In genomic region chr5:171409164-171410136, GRCh38 we compare ENCODE assay signal across 1 cellular context.
TF ChIP-seq lines count a peak whose summit lies in the region.

No MANE protein-coding gene starts in this region.

TF ChIP-seq in HepG2, 621 proteins besides CTCF, POLR2A, EP300 and RAD21:
- no peak for TF ChIP-seq FOXP4 (CRISPR knock-in tag; IDR thresholded peaks at IDR 0.05)
- peak; percentile 81 for TF ChIP-seq RBM22 (optimal IDR thresholded peaks at IDR 0.05; ENCODE audit: low read length)
- no peak for TF ChIP-seq ZNF264 (CRISPR knock-in tag; IDR thresholded peaks at IDR 0.05)
- TF ChIP-seq ZNF770 (CRISPR knock-in tag; IDR thresholded peaks at IDR 0.05): 0 out of 2 replicates have a peak, but pooled peaks have one; percentile 20
- no peak for TF ChIP-seq ZNF253 (CRISPR knock-in tag; IDR thresholded peaks at IDR 0.05; ENCODE audit: borderline replicate concordance)
- TF ChIP-seq CEBPG (CRISPR knock-in tag; IDR thresholded peaks at IDR 0.05): 0 out of 2 replicates have a peak, but pooled peaks have one; percentile 9
- 0 out of 2 replicates have a peak, but pooled peaks have one; percentile 37 for TF ChIP-seq ZNF615 (CRISPR knock-in tag; IDR thresholded peaks at IDR 0.05; ENCODE audit: borderline replicate concordance)
- TF ChIP-seq ATF4 (CRISPR knock-in tag; IDR thresholded peaks at IDR 0.05): peak in 1 of 2 experiments; percentile 42; a peak in 1 of 4 replicates
- TF ChIP-seq ZNF367 (CRISPR knock-in tag; IDR thresholded peaks at IDR 0.05; ENCODE audit: borderline replicate concordance): no peak
- no peak for TF ChIP-seq KAT7 (CRISPR knock-in tag; IDR thresholded peaks at IDR 0.05; ENCODE audit: borderline replicate concordance)
- TF ChIP-seq RBFOX2 (IDR thresholded peaks at IDR 0.05; ENCODE audit: low read depth, low read length): 0 out of 2 replicates have a peak, but pooled peaks have one; percentile 5
